17 cellular contexts compared by ENCODE assay signal in genomic region chr7:150580995-150581394, GRCh38. TPM values are rescaled to one million over a fixed set of nuclear protein-coding genes. Genes with fewer than 3 reads are reported as not detected.
DNase-seq lines count a peak whose midpoint lies in the region; ATAC-seq lines count a peak whose summit lies in the region.
"Had no signal": no experiment of that assay in that cellular context is flagged by ENCODE, and none has a peak within 500 bp of the region (broad histone marks: within the 10 kb centered on the region; RNA-seq: fewer than 3 reads in every experiment).

No MANE protein-coding gene starts in this region.

- peaks cover 51% of the 10 kb centered on the region for H3K4me1 Mint-ChIP-seq in activated CD4-positive, alpha-beta T cell treated with anti-CD3 and anti-CD28 coated beads, Interleukin-2, amount 10 ng/mL, durations not matched to agents 24 days and 14 days
- H3K4me1 Mint-ChIP-seq in activated naive CD8-positive, alpha-beta T cell treated with anti-CD3 and anti-CD28 coated beads, Interleukin-2, amount 50 U/mL, for 24 hours = peaks cover 18% of the 10 kb centered on the region
- peaks cover 24% of the 10 kb centered on the region for H3K4me1 Mint-ChIP-seq in activated naive CD8-positive, alpha-beta T cell treated with anti-CD3 and anti-CD28 coated beads for 36 hours
- H3K4me1 Mint-ChIP-seq in activated T-helper 1 cell treated with anti-CD3 and anti-CD28 coated beads, Interleukin-12 subunit alpha, Interleukin-12 subunit beta, Interleukin-2, Interleukin-4 antibody, amounts not matched to agents 30 ng/mL and 10 ng/mL and 1 ng/mL, durations not matched to agents 14 hours and 24 hours and 36 hours (ENCODE audit: low read depth) = peaks cover 87% of the 10 kb centered on the region

- peaks cover 31% of the 10 kb centered on the region for H3K9me3 Mint-ChIP-seq in activated CD4-positive, alpha-beta T cell treated with anti-CD3 and anti-CD28 coated beads, Interleukin-2, amount 10 ng/mL, durations not matched to agents 24 days and 14 days
- H3K9me3 Mint-ChIP-seq in activated naive CD8-positive, alpha-beta T cell treated with anti-CD3 and anti-CD28 coated beads, Interleukin-2, amount 50 U/mL, for 24 hours = peaks cover 39% of the 10 kb centered on the region
- peaks cover 55% of the 10 kb centered on the region for H3K9me3 Mint-ChIP-seq in activated naive CD8-positive, alpha-beta T cell treated with anti-CD3 and anti-CD28 coated beads for 36 hours
- H3K9me3 Mint-ChIP-seq in activated T-helper 1 cell treated with anti-CD3 and anti-CD28 coated beads, Interleukin-12 subunit alpha, Interleukin-12 subunit beta, Interleukin-2, Interleukin-4 antibody, amounts not matched to agents 30 ng/mL and 10 ng/mL and 1 ng/mL, durations not matched to agents 14 hours and 24 hours and 36 hours = peaks cover 56% of the 10 kb centered on the region

- DNase-seq in activated CD4-positive, alpha-beta T cell treated with anti-CD3 and anti-CD28 coated beads, Interleukin-2, amount 10 ng/mL, durations not matched to agents 24 days and 14 days = no peak
- no peak for DNase-seq in activated CD4-positive, alpha-beta T cell treated with anti-CD3 and anti-CD28 coated beads, Interleukin-2, amount 50 U/mL, for 1 hour
- no peak for DNase-seq in activated naive CD8-positive, alpha-beta T cell treated with anti-CD3 and anti-CD28 coated beads, Interleukin-2, amount 50 U/mL, for 24 hours
- DNase-seq in activated naive CD8-positive, alpha-beta T cell treated with anti-CD3 and anti-CD28 coated beads for 36 hours = no peak
- no peak for DNase-seq in activated T-helper 1 cell treated with anti-CD3 and anti-CD28 coated beads, Interleukin-12 subunit alpha, Interleukin-12 subunit beta, Interleukin-2, Interleukin-4 antibody, amounts not matched to agents 30 ng/mL and 10 ng/mL and 1 ng/mL, durations not matched to agents 14 hours and 24 hours and 36 hours (ENCODE audit: low spot score)
- no peak for DNase-seq in cerebellum (ENCODE audit: low spot score)
- DNase-seq in G401 (ENCODE audit: low spot score) = no peak
- DNase-seq: HCEC 1CT, IMR-90, Kasumi-1, NCI-H1105, NCI-H1694, NCI-H226, NCI-H524 treated with DMSO at 0.1 percent for 48 hours had no signal

- in situ Hi-C loops in G401 (cut with HindIII; ENCODE audit: low sequenced_read_pairs) = no loop called here

- peak; percentile 40 for ATAC-seq in activated naive CD8-positive, alpha-beta T cell treated with anti-CD3 and anti-CD28 coated beads, Interleukin-2, amount 50 U/mL, for 24 hours
- no peak for ATAC-seq in HG02588 (IDR thresholded peaks at IDR 0.05; ENCODE audit: unreplicated experiment)
- ATAC-seq: A549 had no signal

- intact Hi-C loops in activated CD4-positive, alpha-beta T cell treated with anti-CD3 and anti-CD28 coated beads, Interleukin-2, amount 10 ng/mL, durations not matched to agents 24 days and 14 days (cut with micrococcal nuclease) = no loop called here
- intact Hi-C loops in activated T-helper 1 cell treated with anti-CD3 and anti-CD28 coated beads, Interleukin-12 subunit alpha, Interleukin-12 subunit beta, Interleukin-2, Interleukin-4 antibody, amounts not matched to agents 30 ng/mL and 10 ng/mL and 1 ng/mL, durations not matched to agents 14 hours and 24 hours and 36 hours (cut with micrococcal nuclease) = no loop called here

- H3K36me3 Mint-ChIP-seq in activated CD4-positive, alpha-beta T cell treated with anti-CD3 and anti-CD28 coated beads, Interleukin-2, amount 10 ng/mL, durations not matched to agents 24 days and 14 days (ENCODE audit: low read depth) = peaks cover 75% of the 10 kb centered on the region
- peaks cover 12% of the 10 kb centered on the region for H3K36me3 Mint-ChIP-seq in activated naive CD8-positive, alpha-beta T cell treated with anti-CD3 and anti-CD28 coated beads, Interleukin-2, amount 50 U/mL, for 24 hours (ENCODE audit: low read depth)
- peaks cover 56% of the 10 kb centered on the region for H3K36me3 Mint-ChIP-seq in activated naive CD8-positive, alpha-beta T cell treated with anti-CD3 and anti-CD28 coated beads for 36 hours
- peaks cover 63% of the 10 kb centered on the region for H3K36me3 Mint-ChIP-seq in activated T-helper 1 cell treated with anti-CD3 and anti-CD28 coated beads, Interleukin-12 subunit alpha, Interleukin-12 subunit beta, Interleukin-2, Interleukin-4 antibody, amounts not matched to agents 30 ng/mL and 10 ng/mL and 1 ng/mL, durations not matched to agents 14 hours and 24 hours and 36 hours (ENCODE audit: low read depth)

- H3K27me3 Mint-ChIP-seq in activated CD4-positive, alpha-beta T cell treated with anti-CD3 and anti-CD28 coated beads, Interleukin-2, amount 10 ng/mL, durations not matched to agents 24 days and 14 days = no peaks in the 10 kb centered on the region
- H3K27me3 Mint-ChIP-seq in activated naive CD8-positive, alpha-beta T cell treated with anti-CD3 and anti-CD28 coated beads, Interleukin-2, amount 50 U/mL, for 24 hours = no peaks in the 10 kb centered on the region
- H3K27me3 Mint-ChIP-seq in activated naive CD8-positive, alpha-beta T cell treated with anti-CD3 and anti-CD28 coated beads for 36 hours = no peaks in the 10 kb centered on the region
- no peaks in the 10 kb centered on the region for H3K27me3 Mint-ChIP-seq in activated T-helper 1 cell treated with anti-CD3 and anti-CD28 coated beads, Interleukin-12 subunit alpha, Interleukin-12 subunit beta, Interleukin-2, Interleukin-4 antibody, amounts not matched to agents 30 ng/mL and 10 ng/mL and 1 ng/mL, durations not matched to agents 14 hours and 24 hours and 36 hours (ENCODE audit: insufficient read depth)

- peak overlapping the region; percentile 77 for H3K27ac Mint-ChIP-seq in activated CD4-positive, alpha-beta T cell treated with anti-CD3 and anti-CD28 coated beads, Interleukin-2, amount 10 ng/mL, durations not matched to agents 24 days and 14 days
- H3K27ac Mint-ChIP-seq in activated naive CD8-positive, alpha-beta T cell treated with anti-CD3 and anti-CD28 coated beads, Interleukin-2, amount 50 U/mL, for 24 hours = no peak overlapping the region
- H3K27ac Mint-ChIP-seq in activated naive CD8-positive, alpha-beta T cell treated with anti-CD3 and anti-CD28 coated beads for 36 hours = no peak overlapping the region
- H3K27ac Mint-ChIP-seq in activated T-helper 1 cell treated with anti-CD3 and anti-CD28 coated beads, Interleukin-12 subunit alpha, Interleukin-12 subunit beta, Interleukin-2, Interleukin-4 antibody, amounts not matched to agents 30 ng/mL and 10 ng/mL and 1 ng/mL, durations not matched to agents 14 hours and 24 hours and 36 hours = peak overlapping the region; percentile 63

- H3K4me3 Mint-ChIP-seq in activated CD4-positive, alpha-beta T cell treated with anti-CD3 and anti-CD28 coated beads, Interleukin-2, amount 10 ng/mL, durations not matched to agents 24 days and 14 days = no peak overlapping the region
- no peak overlapping the region for H3K4me3 Mint-ChIP-seq in activated naive CD8-positive, alpha-beta T cell treated with anti-CD3 and anti-CD28 coated beads, Interleukin-2, amount 50 U/mL, for 24 hours
- H3K4me3 Mint-ChIP-seq in activated naive CD8-positive, alpha-beta T cell treated with anti-CD3 and anti-CD28 coated beads for 36 hours = no peak overlapping the region
- no peak overlapping the region for H3K4me3 Mint-ChIP-seq in activated T-helper 1 cell treated with anti-CD3 and anti-CD28 coated beads, Interleukin-12 subunit alpha, Interleukin-12 subunit beta, Interleukin-2, Interleukin-4 antibody, amounts not matched to agents 30 ng/mL and 10 ng/mL and 1 ng/mL, durations not matched to agents 14 hours and 24 hours and 36 hours

RNA-seq across cellular contexts. Expression of gene GIMAP4, which starts 13.8 kb away (rescaled TPM):
- 61.1 and 62.7 TPM in 2 replicates for total RNA-seq in activated CD4-positive, alpha-beta T cell treated with anti-CD3 and anti-CD28 coated beads, Interleukin-2, amount 10 ng/mL, durations not matched to agents 24 days and 14 days
- total RNA-seq in activated naive CD8-positive, alpha-beta T cell treated with anti-CD3 and anti-CD28 coated beads for 36 hours = 10 to 100 TPM; 72.0 to 72.7 TPM
- total RNA-seq in activated T-helper 1 cell treated with anti-CD3 and anti-CD28 coated beads, Interleukin-12 subunit alpha, Interleukin-12 subunit beta, Interleukin-2, Interleukin-4 antibody, amounts not matched to agents 30 ng/mL and 10 ng/mL and 1 ng/mL, durations not matched to agents 14 hours and 24 hours and 36 hours = 84.2 and 87.4 TPM in 2 replicates
- total RNA-seq in cerebellum = 6.4 TPM
- not detected in 2 replicates for total RNA-seq in G401 (2014; rRNA removed; shearing (Covaris generic))
- total RNA-seq: HT-29, IMR-90 had no signal

RNA-seq across cellular contexts. Expression of gene GIMAP6, which starts 51.2 kb away (rescaled TPM):
- total RNA-seq in activated CD4-positive, alpha-beta T cell treated with anti-CD3 and anti-CD28 coated beads, Interleukin-2, amount 10 ng/mL, durations not matched to agents 24 days and 14 days = 35.5 and 35.8 TPM in 2 replicates
- 10 to 100 TPM; 34.2 to 34.8 TPM for total RNA-seq in activated naive CD8-positive, alpha-beta T cell treated with anti-CD3 and anti-CD28 coated beads for 36 hours
- 38.7 and 41.3 TPM in 2 replicates for total RNA-seq in activated T-helper 1 cell treated with anti-CD3 and anti-CD28 coated beads, Interleukin-12 subunit alpha, Interleukin-12 subunit beta, Interleukin-2, Interleukin-4 antibody, amounts not matched to agents 30 ng/mL and 10 ng/mL and 1 ng/mL, durations not matched to agents 14 hours and 24 hours and 36 hours
- 4.5 TPM for total RNA-seq in cerebellum
- not detected in 2 replicates for total RNA-seq in G401 (2014; rRNA removed; shearing (Covaris generic))
- total RNA-seq: HT-29, IMR-90 had no signal

Comparison
In these comparisons a context has a peak if more than half of its experiments do, and no peak if none do; other contexts are left out.
1. H3K27ac Mint-ChIP-seq: peak in activated CD4-positive, alpha-beta T cell treated with anti-CD3 and anti-CD28 coated beads, Interleukin-2, amount 10 ng/mL, durations not matched to agents 24 days and 14 days (single experiment) and activated T-helper 1 cell treated with anti-CD3 and anti-CD28 coated beads, Interleukin-12 subunit alpha, Interleukin-12 subunit beta, Interleukin-2, Interleukin-4 antibody, amounts not matched to agents 30 ng/mL and 10 ng/mL and 1 ng/mL, durations not matched to agents 14 hours and 24 hours and 36 hours (single experiment); none in activated naive CD8-positive, alpha-beta T cell treated with anti-CD3 and anti-CD28 coated beads, Interleukin-2, amount 50 U/mL, for 24 hours (single experiment) and activated naive CD8-positive, alpha-beta T cell treated with anti-CD3 and anti-CD28 coated beads for 36 hours (single experiment).